2 cellular contexts compared by ENCODE assay signal in the genomic region with DNA sequence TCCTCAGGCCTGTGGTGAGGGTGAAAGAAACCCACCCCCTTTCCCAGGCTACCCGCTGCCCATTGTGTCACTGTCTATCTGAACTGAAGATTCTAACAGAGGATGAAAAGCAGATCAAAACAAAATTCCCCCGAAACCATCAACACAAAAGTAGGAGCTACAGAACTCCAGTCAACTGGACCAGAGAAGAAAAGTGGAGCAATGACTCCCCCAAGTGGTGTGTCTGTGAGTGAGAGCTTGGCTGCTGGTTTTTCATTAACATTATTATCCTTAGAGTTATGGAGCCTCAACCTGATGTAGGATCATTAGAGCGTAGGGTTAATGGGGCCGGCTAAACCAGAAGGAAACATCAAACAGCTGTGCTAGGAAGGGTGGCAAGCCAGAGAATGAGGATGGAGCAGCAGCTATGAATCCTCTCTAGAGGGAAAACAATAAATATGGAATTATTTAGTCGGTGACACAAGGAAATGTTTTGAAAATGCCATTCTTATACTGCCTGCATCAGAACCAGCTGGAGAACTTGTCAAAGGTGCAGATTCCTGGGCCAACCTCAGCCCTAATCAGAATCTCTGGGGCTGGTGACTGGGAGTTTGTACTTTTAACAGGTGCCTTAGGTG.
TF ChIP-seq lines count a peak whose summit lies in the region.

No MANE protein-coding gene starts in this region.

TF ChIP-seq in A549, 52 proteins besides CTCF, POLR2A, EP300 and RAD21 (continued from another document):
- no peak for TF ChIP-seq ATOH8 (CRISPR knock-in tag; IDR thresholded peaks at IDR 0.05; ENCODE audit: low read depth)
- 0 out of 2 replicates have a peak, but pooled peaks have one; percentile 32 for TF ChIP-seq KDM5A (IDR thresholded peaks at IDR 0.05)
- no peak for TF ChIP-seq HOXA7 (CRISPR knock-in tag; IDR thresholded peaks at IDR 0.05)
- no peak for TF ChIP-seq FOSL2 (IDR thresholded peaks at IDR 0.05)
- no peak; the same call in 1 of the 2 replicates for TF ChIP-seq FOSL2 (CRISPR knock-in tag; IDR thresholded peaks at IDR 0.05)
- TF ChIP-seq POLR2AphosphoS2 (conservative IDR thresholded peaks at IDR 0.05; ENCODE audit: low read length), result no peak
- peak; percentile 99 for TF ChIP-seq SMC3 (IDR thresholded peaks at IDR 0.05)
- no peak for TF ChIP-seq NFE2L2 (conservative IDR thresholded peaks at IDR 0.05; ENCODE audit: low read length)
- no peak for TF ChIP-seq HOXB13 (CRISPR knock-in tag; IDR thresholded peaks at IDR 0.05; ENCODE audit: low read depth)
- TF ChIP-seq TP53 (CRISPR knock-in tag; IDR thresholded peaks at IDR 0.05), result no peak
- no peak for TF ChIP-seq RCOR1 (IDR thresholded peaks at IDR 0.05; ENCODE audit: low read depth, low read length)
- TF ChIP-seq HOXB5 (CRISPR knock-in tag; IDR thresholded peaks at IDR 0.05), result no peak
- no peak for TF ChIP-seq JUN (IDR thresholded peaks at IDR 0.05)
- TF ChIP-seq, protein P1, sequence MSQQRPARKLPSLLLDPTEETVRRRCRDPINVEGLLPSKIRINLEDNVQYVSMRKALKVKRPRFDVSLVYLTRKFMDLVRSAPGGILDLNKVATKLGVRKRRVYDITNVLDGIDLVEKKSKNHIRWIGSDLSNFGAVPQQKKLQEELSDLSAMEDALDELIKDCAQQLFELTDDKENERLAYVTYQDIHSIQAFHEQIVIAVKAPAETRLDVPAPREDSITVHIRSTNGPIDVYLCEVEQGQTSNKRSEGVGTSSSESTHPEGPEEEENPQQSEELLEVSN (IDR thresholded peaks at IDR 0.05; ENCODE audit: borderline replicate concordance, low read depth), result no peak
- TF ChIP-seq, protein P2, sequence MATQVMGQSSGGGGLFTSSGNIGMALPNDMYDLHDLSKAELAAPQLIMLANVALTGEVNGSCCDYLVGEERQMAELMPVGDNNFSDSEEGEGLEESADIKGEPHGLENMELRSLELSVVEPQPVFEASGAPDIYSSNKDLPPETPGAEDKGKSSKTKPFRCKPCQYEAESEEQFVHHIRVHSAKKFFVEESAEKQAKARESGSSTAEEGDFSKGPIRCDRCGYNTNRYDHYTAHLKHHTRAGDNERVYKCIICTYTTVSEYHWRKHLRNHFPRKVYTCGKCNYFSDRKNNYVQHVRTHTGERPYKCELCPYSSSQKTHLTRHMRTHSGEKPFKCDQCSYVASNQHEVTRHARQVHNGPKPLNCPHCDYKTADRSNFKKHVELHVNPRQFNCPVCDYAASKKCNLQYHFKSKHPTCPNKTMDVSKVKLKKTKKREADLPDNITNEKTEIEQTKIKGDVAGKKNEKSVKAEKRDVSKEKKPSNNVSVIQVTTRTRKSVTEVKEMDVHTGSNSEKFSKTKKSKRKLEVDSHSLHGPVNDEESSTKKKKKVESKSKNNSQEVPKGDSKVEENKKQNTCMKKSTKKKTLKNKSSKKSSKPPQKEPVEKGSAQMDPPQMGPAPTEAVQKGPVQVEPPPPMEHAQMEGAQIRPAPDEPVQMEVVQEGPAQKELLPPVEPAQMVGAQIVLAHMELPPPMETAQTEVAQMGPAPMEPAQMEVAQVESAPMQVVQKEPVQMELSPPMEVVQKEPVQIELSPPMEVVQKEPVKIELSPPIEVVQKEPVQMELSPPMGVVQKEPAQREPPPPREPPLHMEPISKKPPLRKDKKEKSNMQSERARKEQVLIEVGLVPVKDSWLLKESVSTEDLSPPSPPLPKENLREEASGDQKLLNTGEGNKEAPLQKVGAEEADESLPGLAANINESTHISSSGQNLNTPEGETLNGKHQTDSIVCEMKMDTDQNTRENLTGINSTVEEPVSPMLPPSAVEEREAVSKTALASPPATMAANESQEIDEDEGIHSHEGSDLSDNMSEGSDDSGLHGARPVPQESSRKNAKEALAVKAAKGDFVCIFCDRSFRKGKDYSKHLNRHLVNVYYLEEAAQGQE (IDR thresholded peaks at IDR 0.05), result no peak
- no peak for TF ChIP-seq RNF2 (IDR thresholded peaks at IDR 0.05; ENCODE audit: borderline replicate concordance, low read depth)
- no peak for TF ChIP-seq MAZ (IDR thresholded peaks at IDR 0.05; ENCODE audit: borderline replicate concordance, low read depth, low read length)
- no peak for TF ChIP-seq EHMT2 (IDR thresholded peaks at IDR 0.05; ENCODE audit: low read depth)
- no peak for TF ChIP-seq CHD4 (IDR thresholded peaks at IDR 0.05; ENCODE audit: borderline replicate concordance)
- TF ChIP-seq ESRRA (IDR thresholded peaks at IDR 0.05; ENCODE audit: borderline replicate concordance, low read length), result no peak
- TF ChIP-seq MYC (IDR thresholded peaks at IDR 0.05; ENCODE audit: borderline replicate concordance, low read length), result no peak
- TF ChIP-seq EHF (CRISPR knock-in tag; IDR thresholded peaks at IDR 0.05), result 0 out of 2 replicates have a peak, but pooled peaks have one; percentile 17
- TF ChIP-seq, protein P3, sequence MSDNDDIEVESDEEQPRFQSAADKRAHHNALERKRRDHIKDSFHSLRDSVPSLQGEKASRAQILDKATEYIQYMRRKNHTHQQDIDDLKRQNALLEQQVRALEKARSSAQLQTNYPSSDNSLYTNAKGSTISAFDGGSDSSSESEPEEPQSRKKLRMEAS (IDR thresholded peaks at IDR 0.05), result 0 out of 2 replicates have a peak, but pooled peaks have one; percentile 9
- no peak for TF ChIP-seq HEYL (CRISPR knock-in tag; IDR thresholded peaks at IDR 0.05)
- TF ChIP-seq HDAC2 (IDR thresholded peaks at IDR 0.05), result no peak
- no peak for TF ChIP-seq MAFK (IDR thresholded peaks at IDR 0.05; ENCODE audit: partially characterized antibody)
- TF ChIP-seq CBX8 (IDR thresholded peaks at IDR 0.05), result no peak
- TF ChIP-seq GATA3 (IDR thresholded peaks at IDR 0.05; ENCODE audit: borderline replicate concordance), result no peak
- no peak for TF ChIP-seq ZSCAN20 (CRISPR knock-in tag; IDR thresholded peaks at IDR 0.05)

TF ChIP-seq in HepG2, 621 proteins besides CTCF, POLR2A, EP300 and RAD21 (continued from another document and continues in another):
- TF ChIP-seq, protein P4, sequence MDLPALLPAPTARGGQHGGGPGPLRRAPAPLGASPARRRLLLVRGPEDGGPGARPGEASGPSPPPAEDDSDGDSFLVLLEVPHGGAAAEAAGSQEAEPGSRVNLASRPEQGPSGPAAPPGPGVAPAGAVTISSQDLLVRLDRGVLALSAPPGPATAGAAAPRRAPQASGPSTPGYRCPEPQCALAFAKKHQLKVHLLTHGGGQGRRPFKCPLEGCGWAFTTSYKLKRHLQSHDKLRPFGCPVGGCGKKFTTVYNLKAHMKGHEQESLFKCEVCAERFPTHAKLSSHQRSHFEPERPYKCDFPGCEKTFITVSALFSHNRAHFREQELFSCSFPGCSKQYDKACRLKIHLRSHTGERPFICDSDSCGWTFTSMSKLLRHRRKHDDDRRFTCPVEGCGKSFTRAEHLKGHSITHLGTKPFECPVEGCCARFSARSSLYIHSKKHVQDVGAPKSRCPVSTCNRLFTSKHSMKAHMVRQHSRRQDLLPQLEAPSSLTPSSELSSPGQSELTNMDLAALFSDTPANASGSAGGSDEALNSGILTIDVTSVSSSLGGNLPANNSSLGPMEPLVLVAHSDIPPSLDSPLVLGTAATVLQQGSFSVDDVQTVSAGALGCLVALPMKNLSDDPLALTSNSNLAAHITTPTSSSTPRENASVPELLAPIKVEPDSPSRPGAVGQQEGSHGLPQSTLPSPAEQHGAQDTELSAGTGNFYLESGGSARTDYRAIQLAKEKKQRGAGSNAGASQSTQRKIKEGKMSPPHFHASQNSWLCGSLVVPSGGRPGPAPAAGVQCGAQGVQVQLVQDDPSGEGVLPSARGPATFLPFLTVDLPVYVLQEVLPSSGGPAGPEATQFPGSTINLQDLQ (CRISPR knock-in tag; IDR thresholded peaks at IDR 0.05), result no peak
- no peak for TF ChIP-seq GMEB1 (CRISPR knock-in tag; IDR thresholded peaks at IDR 0.05; ENCODE audit: borderline replicate concordance)
- TF ChIP-seq MTA3 (CRISPR knock-in tag; IDR thresholded peaks at IDR 0.05), result no peak
- TF ChIP-seq SMC3 (IDR thresholded peaks at IDR 0.05; ENCODE audit: low read length), result peak; percentile 79
- TF ChIP-seq, protein P5, sequence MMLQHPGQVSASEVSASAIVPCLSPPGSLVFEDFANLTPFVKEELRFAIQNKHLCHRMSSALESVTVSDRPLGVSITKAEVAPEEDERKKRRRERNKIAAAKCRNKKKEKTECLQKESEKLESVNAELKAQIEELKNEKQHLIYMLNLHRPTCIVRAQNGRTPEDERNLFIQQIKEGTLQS (CRISPR knock-in tag; IDR thresholded peaks at IDR 0.05), result no peak
- TF ChIP-seq TSC22D2 (CRISPR knock-in tag; IDR thresholded peaks at IDR 0.05; ENCODE audit: borderline replicate concordance), result 0 out of 2 replicates have a peak, but pooled peaks have one; percentile 33
- TF ChIP-seq, protein P6, sequence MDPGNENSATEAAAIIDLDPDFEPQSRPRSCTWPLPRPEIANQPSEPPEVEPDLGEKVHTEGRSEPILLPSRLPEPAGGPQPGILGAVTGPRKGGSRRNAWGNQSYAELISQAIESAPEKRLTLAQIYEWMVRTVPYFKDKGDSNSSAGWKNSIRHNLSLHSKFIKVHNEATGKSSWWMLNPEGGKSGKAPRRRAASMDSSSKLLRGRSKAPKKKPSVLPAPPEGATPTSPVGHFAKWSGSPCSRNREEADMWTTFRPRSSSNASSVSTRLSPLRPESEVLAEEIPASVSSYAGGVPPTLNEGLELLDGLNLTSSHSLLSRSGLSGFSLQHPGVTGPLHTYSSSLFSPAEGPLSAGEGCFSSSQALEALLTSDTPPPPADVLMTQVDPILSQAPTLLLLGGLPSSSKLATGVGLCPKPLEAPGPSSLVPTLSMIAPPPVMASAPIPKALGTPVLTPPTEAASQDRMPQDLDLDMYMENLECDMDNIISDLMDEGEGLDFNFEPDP (CRISPR knock-in tag; conservative IDR thresholded peaks at IDR 0.05), result no peak
- TF ChIP-seq FOXM1 (CRISPR knock-in tag; IDR thresholded peaks at IDR 0.05), result no peak
- no peak for TF ChIP-seq SNAPC4 (CRISPR knock-in tag; IDR thresholded peaks at IDR 0.05)
- no peak for TF ChIP-seq REL (CRISPR knock-in tag; conservative IDR thresholded peaks at IDR 0.05)
- TF ChIP-seq KLF16 (CRISPR knock-in tag; IDR thresholded peaks at IDR 0.05), result no peak
- no peak for TF ChIP-seq ZNF556 (CRISPR knock-in tag; IDR thresholded peaks at IDR 0.05; ENCODE audit: borderline replicate concordance)
- no peak for TF ChIP-seq ZNF619 (CRISPR knock-in tag; IDR thresholded peaks at IDR 0.05)
- no peak for TF ChIP-seq AGO2 (optimal IDR thresholded peaks at IDR 0.05; ENCODE audit: low read depth, low read length)
- TF ChIP-seq PTBP1 (IDR thresholded peaks at IDR 0.05; ENCODE audit: low read depth, low read length, poor library complexity, severe bottlenecking), result no peak
- 0 out of 2 replicates have a peak, but pooled peaks have one; percentile 17 for TF ChIP-seq GATAD2A (CRISPR knock-in tag; IDR thresholded peaks at IDR 0.05)
- TF ChIP-seq ZNF30 (CRISPR knock-in tag; IDR thresholded peaks at IDR 0.05), result no peak
- no peak for TF ChIP-seq MZF1 (CRISPR knock-in tag; IDR thresholded peaks at IDR 0.05; ENCODE audit: borderline replicate concordance)
- TF ChIP-seq, protein P7, sequence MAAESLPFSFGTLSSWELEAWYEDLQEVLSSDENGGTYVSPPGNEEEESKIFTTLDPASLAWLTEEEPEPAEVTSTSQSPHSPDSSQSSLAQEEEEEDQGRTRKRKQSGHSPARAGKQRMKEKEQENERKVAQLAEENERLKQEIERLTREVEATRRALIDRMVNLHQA (CRISPR knock-in tag; IDR thresholded peaks at IDR 0.05), result no peak
- TF ChIP-seq STAG1 (CRISPR knock-in tag; IDR thresholded peaks at IDR 0.05), result peak; percentile 85
- TF ChIP-seq, protein P8, sequence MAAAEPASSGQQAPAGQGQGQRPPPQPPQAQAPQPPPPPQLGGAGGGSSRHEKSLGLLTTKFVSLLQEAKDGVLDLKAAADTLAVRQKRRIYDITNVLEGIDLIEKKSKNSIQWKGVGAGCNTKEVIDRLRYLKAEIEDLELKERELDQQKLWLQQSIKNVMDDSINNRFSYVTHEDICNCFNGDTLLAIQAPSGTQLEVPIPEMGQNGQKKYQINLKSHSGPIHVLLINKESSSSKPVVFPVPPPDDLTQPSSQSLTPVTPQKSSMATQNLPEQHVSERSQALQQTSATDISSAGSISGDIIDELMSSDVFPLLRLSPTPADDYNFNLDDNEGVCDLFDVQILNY (CRISPR knock-in tag; conservative IDR thresholded peaks at IDR 0.05), result no peak
- peak; percentile 17; the same call in 1 of the 2 replicates for TF ChIP-seq THAP11 (CRISPR knock-in tag; IDR thresholded peaks at IDR 0.05)
- TF ChIP-seq NFYB (CRISPR knock-in tag; IDR thresholded peaks at IDR 0.05), result no peak
- no peak for TF ChIP-seq ZNF274 (CRISPR knock-in tag; IDR thresholded peaks at IDR 0.05)
- no peak for TF ChIP-seq ZNF264 (CRISPR knock-in tag; IDR thresholded peaks at IDR 0.05)
- 0 out of 2 replicates have a peak, but pooled peaks have one; percentile 9 for TF ChIP-seq ZNF614 (CRISPR knock-in tag; IDR thresholded peaks at IDR 0.05; ENCODE audit: borderline replicate concordance)
